ENCODE assay signal across 11 cellular contexts in the genomic region with DNA sequence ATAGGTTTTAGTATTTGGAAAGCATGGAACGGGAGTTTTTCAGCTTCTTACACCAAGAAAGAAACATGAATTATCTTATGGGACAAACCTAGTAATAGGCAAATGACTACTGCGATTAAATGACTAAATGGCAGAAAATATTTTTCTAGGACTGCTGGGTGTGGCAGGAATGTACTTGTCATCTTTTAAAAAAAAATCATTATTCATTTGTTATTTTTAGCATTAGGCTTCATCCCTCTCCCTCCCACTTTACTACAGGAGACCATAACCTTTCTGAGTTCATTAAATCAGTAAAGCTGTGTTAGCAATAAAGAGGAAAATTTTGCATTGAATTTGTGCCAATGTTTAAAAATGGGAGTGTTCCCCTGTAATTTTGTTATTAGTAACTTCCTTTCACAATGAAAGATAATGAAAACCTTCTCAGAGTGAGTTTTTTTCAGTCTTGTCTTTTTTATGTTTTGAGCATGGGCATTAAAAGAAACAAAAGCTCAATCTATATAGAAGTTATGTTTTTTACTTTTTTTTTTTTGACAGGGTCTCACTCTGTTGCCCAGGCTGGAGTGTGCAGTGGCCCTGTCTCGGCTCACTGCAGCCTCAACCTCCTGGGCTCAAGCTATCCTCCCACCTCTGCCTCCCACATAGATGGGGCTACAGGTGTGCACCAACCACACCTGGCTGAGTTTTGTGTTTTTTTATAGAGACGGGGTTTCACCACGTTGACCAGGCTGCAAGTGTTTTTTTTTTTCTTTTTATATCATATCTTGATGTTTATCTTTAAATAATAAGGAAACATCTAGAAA.
A peak's percentile ranks its signal among the peaks of the same experiment; 100 is the strongest.
DNase-seq lines count a peak whose midpoint lies in the region; ATAC-seq, FAIRE-seq and TF ChIP-seq lines count a peak whose summit lies in the region.
"Had no signal": no experiment of that assay in that cellular context is flagged by ENCODE, and none has a peak within 500 bp of the region (broad histone marks: within the 10 kb centered on the region; RNA-seq: fewer than 3 reads in every experiment).

No MANE protein-coding gene starts in this region.

- no peak for DNase-seq in activated T-cell treated with anti-CD3 and anti-CD28 coated beads, Interleukin-2, amount 50 U/mL, for 72 hours
- DNase-seq in activated T-cell treated with anti-CD3 and anti-CD28 coated beads for 4 hours (no peak), HPDE6-E6E7 (ENCODE audit: extremely low spot score) (peak; percentile 28), choroid plexus epithelial cell (ENCODE audit: low read depth) (peak; percentile 14), smooth muscle cell (lab: John Stamatoyannopoulos, UW; ENCODE audit: unreplicated experiment) (no peak), GM12892 (ENCODE audit: insufficient read length) (no peak), HuH-7 (ENCODE audit: low spot score) (no peak), nucleus accumbens (lab: John Stamatoyannopoulos, UW) (no peak)
- DNase-seq: pancreas had no signal

- H3K79me2 ChIP-seq in smooth muscle cell (ENCODE audit: low read depth), result no peaks in the 10 kb centered on the region

- peaks cover 11% of the 10 kb centered on the region for H3K4me1 ChIP-seq in smooth muscle cell (ENCODE audit: low read depth)

- peak overlapping the region; percentile 59 for H3K27ac ChIP-seq in smooth muscle cell (ENCODE audit: low read depth)
- H3K27ac ChIP-seq: pancreas, vagina had no signal

- H3K27me3 Mint-ChIP-seq in activated T-cell treated with anti-CD3 and anti-CD28 coated beads, Interleukin-2, amount 50 U/mL, for 72 hours (ENCODE audit: low read depth), result no peaks in the 10 kb centered on the region
- H3K27me3 Mint-ChIP-seq: B cell had no signal

- peaks cover 68% of the 10 kb centered on the region for H3K4me1 Mint-ChIP-seq in activated T-cell treated with anti-CD3 and anti-CD28 coated beads, Interleukin-2, amount 50 U/mL, for 72 hours (ENCODE audit: low read depth)

- H4K20me1 ChIP-seq in smooth muscle cell (ENCODE audit: low read depth), result no peaks in the 10 kb centered on the region

- 85% methylated on average over 5 of the region's 5 CpGs for WGBS in smooth muscle cell (ENCODE audit: low lambda C conversion rate)

- peak overlapping the region; percentile 67 for H3K27ac Mint-ChIP-seq in activated T-cell treated with anti-CD3 and anti-CD28 coated beads, Interleukin-2, amount 50 U/mL, for 72 hours
- H3K27ac Mint-ChIP-seq: B cell had no signal

- H3K27me3 ChIP-seq in smooth muscle cell (ENCODE audit: low read depth), result no peaks in the 10 kb centered on the region
- H3K27me3 ChIP-seq: pancreas, vagina had no signal

- ATAC-seq in activated T-cell treated with anti-CD3 and anti-CD28 coated beads, Interleukin-2, amount 50 U/mL, for 72 hours (replicated peaks in 1 of 2), result no peak
- ATAC-seq: pancreas had no signal

- no peak overlapping the region for H3K4me3 ChIP-seq in choroid plexus epithelial cell (ENCODE audit: low read depth, low read length)
- no peak overlapping the region for H3K4me3 ChIP-seq in smooth muscle cell
- H3K4me3 ChIP-seq: pancreas, vagina had no signal

- peaks cover 8 to 15% of the 10 kb centered on the region in 2 donors for H3K36me3 Mint-ChIP-seq in activated T-cell treated with anti-CD3 and anti-CD28 coated beads, Interleukin-2, amount 50 U/mL, for 72 hours (ENCODE audit: insufficient read depth in 2 of 2)

- H3K9me3 Mint-ChIP-seq in activated T-cell treated with anti-CD3 and anti-CD28 coated beads, Interleukin-2, amount 50 U/mL, for 72 hours, result peaks cover 1 to 8% of the 10 kb centered on the region in 2 donors

- TF ChIP-seq CTCF in choroid plexus epithelial cell (conservative IDR thresholded peaks at IDR 0.05; ENCODE audit: low read depth, low read length) (no peak), smooth muscle cell (IDR thresholded peaks at IDR 0.05; ENCODE audit: borderline replicate concordance, insufficient read depth, poor library complexity, severe bottlenecking) (no peak)

- no peak for TF ChIP-seq POLR2A in GM12892 (IDR thresholded peaks at IDR 0.05; ENCODE audit: low read depth, low read length)

- no peak overlapping the region for H3K4me2 ChIP-seq in smooth muscle cell

- H3F3A ChIP-seq in smooth muscle cell (ENCODE audit: low read depth), result peaks cover 3% of the 10 kb centered on the region

- no peaks in the 10 kb centered on the region for H3K36me3 ChIP-seq in smooth muscle cell (ENCODE audit: low read depth)
- H3K36me3 ChIP-seq: pancreas, vagina had no signal

- no peak for FAIRE-seq in GM12892 (lab: Jason Lieb, UNC)
- FAIRE-seq: pancreas had no signal

- H3K9ac ChIP-seq in smooth muscle cell (ENCODE audit: low read depth), result peak overlapping the region; percentile 41

- peak overlapping the region; percentile 42 to 63 for H3K4me3 Mint-ChIP-seq in activated T-cell treated with anti-CD3 and anti-CD28 coated beads, Interleukin-2, amount 50 U/mL, for 72 hours
- H3K4me3 Mint-ChIP-seq: B cell had no signal

- no peak overlapping the region for H2AFZ ChIP-seq in smooth muscle cell (ENCODE audit: low read depth)

- no peaks in the 10 kb centered on the region for H3K9me3 ChIP-seq in smooth muscle cell (replicated peaks; ENCODE audit: low read depth)
- H3K9me3 ChIP-seq: pancreas, vagina had no signal

Comparison
In these comparisons a context has a peak if more than half of its experiments do, and no peak if none do; other contexts are left out.
1. DNase-seq: peak in HPDE6-E6E7 (single experiment) and choroid plexus epithelial cell (single experiment); none in activated T-cell treated with anti-CD3 and anti-CD28 coated beads, Interleukin-2, amount 50 U/mL, for 72 hours (0 of 2), activated T-cell treated with anti-CD3 and anti-CD28 coated beads for 4 hours (single experiment), smooth muscle cell (single experiment), GM12892 (single experiment), HuH-7 (single experiment) and nucleus accumbens (0 of 56).